In genomic region chr1:12185036-12185435, GRCh38 we compare ENCODE assay signal across 12 cellular contexts. TPM values are rescaled to one million over a fixed set of nuclear protein-coding genes. Genes with fewer than 3 reads are reported as not detected.
DNase-seq lines count a peak whose midpoint lies in the region; ATAC-seq and TF ChIP-seq lines count a peak whose summit lies in the region.
"Had no signal": no experiment of that assay in that cellular context is flagged by ENCODE, and none has a peak within 500 bp of the region (broad histone marks: within the 10 kb centered on the region; RNA-seq: fewer than 3 reads in every experiment).

No MANE protein-coding gene starts in this region.

- H3K27ac Mint-ChIP-seq in memory B cell, result peak overlapping the region; percentile 68
- peak overlapping the region; percentile 85 for H3K27ac Mint-ChIP-seq in stimulated activated memory B cell treated with anti-CD40 and anti-IgM and Interleukin-4, amounts not matched to agents 10 μg/mL and 1 μg/mL and 100 μg/mL, for 72 hours

- H3K4me1 ChIP-seq in SJCRH30, result peaks cover 21% of the 10 kb centered on the region

- no peaks in the 10 kb centered on the region for H3K9me3 ChIP-seq in SJCRH30 (replicated peaks)

- H3K9me3 Mint-ChIP-seq in memory B cell, result no peaks in the 10 kb centered on the region
- H3K9me3 Mint-ChIP-seq in stimulated activated memory B cell treated with anti-CD40 and anti-IgM and Interleukin-4, amounts not matched to agents 10 μg/mL and 1 μg/mL and 100 μg/mL, for 72 hours, result no peaks in the 10 kb centered on the region
- H3K9me3 Mint-ChIP-seq: naive B cell had no signal

- peaks cover 56% of the 10 kb centered on the region for H3K4me1 Mint-ChIP-seq in memory B cell
- H3K4me1 Mint-ChIP-seq in stimulated activated memory B cell treated with anti-CD40 and anti-IgM and Interleukin-4, amounts not matched to agents 10 μg/mL and 1 μg/mL and 100 μg/mL, for 72 hours, result peaks cover 92% of the 10 kb centered on the region

- H3K27me3 Mint-ChIP-seq in memory B cell, result no peaks in the 10 kb centered on the region
- no peaks in the 10 kb centered on the region for H3K27me3 Mint-ChIP-seq in stimulated activated memory B cell treated with anti-CD40 and anti-IgM and Interleukin-4, amounts not matched to agents 10 μg/mL and 1 μg/mL and 100 μg/mL, for 72 hours
- H3K27me3 Mint-ChIP-seq: naive B cell had no signal

- H3K36me3 ChIP-seq in SJCRH30, result no peaks in the 10 kb centered on the region

- DNase-seq in NOMO-1 treated with dmso at 0.1 percent for 144 hours (lab: John Stamatoyannopoulos, UW; ENCODE audit: unreplicated experiment), result peak; percentile 19
- no peak for DNase-seq in caudate nucleus (lab: John Stamatoyannopoulos, UW)
- DNase-seq in memory B cell (ENCODE audit: low spot score in 2 of 2), result no peak
- no peak for DNase-seq in foreskin fibroblast
- no peak for DNase-seq in ureter (ENCODE audit: low spot score)
- DNase-seq in SJCRH30, result no peak
- DNase-seq in activated CD8-positive, alpha-beta memory T cell treated with anti-CD3 and anti-CD28 coated beads, Interleukin-2, amount 50 U/mL, for 48 hours, result no peak
- DNase-seq: activated CD4-positive, alpha-beta T cell treated with anti-CD3 and anti-CD28 coated beads for 1 hour; amniotic stem cell; NCI-H187 treated with DMSO at 0.1 percent for 48 hours had no signal

- ATAC-seq in memory B cell (ENCODE audit: low read depth), result no peak
- ATAC-seq in stimulated activated memory B cell treated with anti-CD40 and anti-IgM and Interleukin-4, amounts not matched to agents 10 μg/mL and 1 μg/mL and 100 μg/mL, for 72 hours, result no peak

- TF ChIP-seq CTCF in foreskin fibroblast (IDR thresholded peaks at IDR 0.05; ENCODE audit: low read depth, low read length), result no peak

- H3K4me3 Mint-ChIP-seq in memory B cell, result no peak overlapping the region
- H3K4me3 Mint-ChIP-seq in stimulated activated memory B cell treated with anti-CD40 and anti-IgM and Interleukin-4, amounts not matched to agents 10 μg/mL and 1 μg/mL and 100 μg/mL, for 72 hours, result no peak overlapping the region

- H3K36me3 Mint-ChIP-seq in memory B cell, result peaks cover 11% of the 10 kb centered on the region
- peaks cover 40% of the 10 kb centered on the region for H3K36me3 Mint-ChIP-seq in stimulated activated memory B cell treated with anti-CD40 and anti-IgM and Interleukin-4, amounts not matched to agents 10 μg/mL and 1 μg/mL and 100 μg/mL, for 72 hours

- H3K4me3 ChIP-seq in foreskin fibroblast (ENCODE audit: low read depth in 1 of 2, low read length in 2 of 2) (no peak overlapping the region), SJCRH30 (no peak overlapping the region)

- peak overlapping the region; percentile 93 for H3K27ac ChIP-seq in caudate nucleus (ENCODE audit: low read depth, low read length)
- H3K27ac ChIP-seq in SJCRH30, result no peak overlapping the region

- H3K27me3 ChIP-seq in SJCRH30, result peaks cover 5% of the 10 kb centered on the region; the same call in 1 of the 2 replicates

RNA-seq across cellular contexts. Expression of gene TNFRSF1B, which starts 18.2 kb away (rescaled TPM):
- 28.0 TPM for total RNA-seq in ureter
- total RNA-seq in SJCRH30 (2014; rRNA removed; shearing (Covaris generic)), result 6.8 and 7.0 TPM in 2 replicates

RNA-seq across cellular contexts. Expression of gene VPS13D, which starts 44.8 kb away (rescaled TPM):
- 98.5 TPM for total RNA-seq in ureter
- total RNA-seq in SJCRH30 (2014; rRNA removed; shearing (Covaris generic)), result 32.4 and 33.1 TPM in 2 replicates
